Comparison of ENCODE assay signal across 8 cellular contexts in genomic region chr17:27319536-27320221, GRCh38. TPM values are rescaled to one million over a fixed set of nuclear protein-coding genes. Genes with fewer than 3 reads are reported as not detected.
DNase-seq lines count a peak whose midpoint lies in the region; ATAC-seq lines count a peak whose summit lies in the region.

No MANE protein-coding gene starts in this region.

- no peak overlapping the region for H3K9ac ChIP-seq in rectal smooth muscle tissue (ENCODE audit: low read length)

- no peak overlapping the region for H3K4me3 ChIP-seq in rectal smooth muscle tissue (ENCODE audit: low read length)

- no peaks in the 10 kb centered on the region for H3K4me1 Mint-ChIP-seq in activated T-helper 1 cell treated with anti-CD3 and anti-CD28 coated beads, Interleukin-12 subunit alpha, Interleukin-12 subunit beta, Interleukin-2, Interleukin-4 antibody, amounts not matched to agents 30 ng/mL and 10 ng/mL and 1 ng/mL, durations not matched to agents 14 hours and 24 hours and 36 hours (ENCODE audit: low read depth)

- intact Hi-C loops in head of caudate nucleus (cut with DNase I): no loop called here
- intact Hi-C loops in activated T-helper 1 cell treated with anti-CD3 and anti-CD28 coated beads, Interleukin-12 subunit alpha, Interleukin-12 subunit beta, Interleukin-2, Interleukin-4 antibody, amounts not matched to agents 30 ng/mL and 10 ng/mL and 1 ng/mL, durations not matched to agents 14 hours and 24 hours and 36 hours (cut with micrococcal nuclease): no loop called here

- H3K36me3 ChIP-seq in rectal smooth muscle tissue (ENCODE audit: control insufficient read depth, insufficient read depth, low read length): peaks cover 4% of the 10 kb centered on the region

- no peak overlapping the region for H3K4me3 Mint-ChIP-seq in activated T-helper 1 cell treated with anti-CD3 and anti-CD28 coated beads, Interleukin-12 subunit alpha, Interleukin-12 subunit beta, Interleukin-2, Interleukin-4 antibody, amounts not matched to agents 30 ng/mL and 10 ng/mL and 1 ng/mL, durations not matched to agents 14 hours and 24 hours and 36 hours

- ATAC-seq in HG03095 (IDR thresholded peaks at IDR 0.05; ENCODE audit: unreplicated experiment): no peak

- peaks cover 35% of the 10 kb centered on the region for H3K4me1 ChIP-seq in rectal smooth muscle tissue (ENCODE audit: control insufficient read depth, insufficient read depth, low read length)

- H3K36me3 Mint-ChIP-seq in activated T-helper 1 cell treated with anti-CD3 and anti-CD28 coated beads, Interleukin-12 subunit alpha, Interleukin-12 subunit beta, Interleukin-2, Interleukin-4 antibody, amounts not matched to agents 30 ng/mL and 10 ng/mL and 1 ng/mL, durations not matched to agents 14 hours and 24 hours and 36 hours (ENCODE audit: low read depth): peaks cover 28% of the 10 kb centered on the region

- H3K27ac Mint-ChIP-seq in activated T-helper 1 cell treated with anti-CD3 and anti-CD28 coated beads, Interleukin-12 subunit alpha, Interleukin-12 subunit beta, Interleukin-2, Interleukin-4 antibody, amounts not matched to agents 30 ng/mL and 10 ng/mL and 1 ng/mL, durations not matched to agents 14 hours and 24 hours and 36 hours: no peak overlapping the region

- peak overlapping the region; percentile 84 for H3K27ac ChIP-seq in rectal smooth muscle tissue (ENCODE audit: low read depth, low read length)

- H3K27me3 ChIP-seq in rectal smooth muscle tissue (ENCODE audit: control insufficient read depth, insufficient read depth, low read length): no peaks in the 10 kb centered on the region

- H3K27me3 Mint-ChIP-seq in activated T-helper 1 cell treated with anti-CD3 and anti-CD28 coated beads, Interleukin-12 subunit alpha, Interleukin-12 subunit beta, Interleukin-2, Interleukin-4 antibody, amounts not matched to agents 30 ng/mL and 10 ng/mL and 1 ng/mL, durations not matched to agents 14 hours and 24 hours and 36 hours (ENCODE audit: insufficient read depth): no peaks in the 10 kb centered on the region

- peak; percentile 34 for DNase-seq in EH (ENCODE audit: low read depth)
- peak; percentile 46 for DNase-seq in RPMI7951 (ENCODE audit: low read depth)
- DNase-seq in head of caudate nucleus: peak in 41 of 42 donors; percentile 30 to 87 (median 67)
- DNase-seq in activated T-helper 1 cell treated with anti-CD3 and anti-CD28 coated beads, Interleukin-12 subunit alpha, Interleukin-12 subunit beta, Interleukin-2, Interleukin-4 antibody, amounts not matched to agents 30 ng/mL and 10 ng/mL and 1 ng/mL, durations not matched to agents 14 hours and 24 hours and 36 hours (ENCODE audit: low spot score): no peak
- DNase-seq in activated CD4-positive, alpha-beta T cell treated with anti-CD3 and anti-CD28 coated beads for 4 hours: no peak
- DNase-seq in activated gamma-delta T cell treated with Interleukin-2 at 50 U/mL for 16 hours: no peak

- H3K9me3 Mint-ChIP-seq in activated T-helper 1 cell treated with anti-CD3 and anti-CD28 coated beads, Interleukin-12 subunit alpha, Interleukin-12 subunit beta, Interleukin-2, Interleukin-4 antibody, amounts not matched to agents 30 ng/mL and 10 ng/mL and 1 ng/mL, durations not matched to agents 14 hours and 24 hours and 36 hours: no peaks in the 10 kb centered on the region

RNA-seq across cellular contexts. Expression of gene WSB1, which starts 25.8 kb away (rescaled TPM):
- total RNA-seq in RPMI7951 (2014; rRNA removed; shearing (Covaris generic)): 55.2 and 106 TPM in 2 replicates
- 90.3 and 102 TPM in 2 replicates for total RNA-seq in activated T-helper 1 cell treated with anti-CD3 and anti-CD28 coated beads, Interleukin-12 subunit alpha, Interleukin-12 subunit beta, Interleukin-2, Interleukin-4 antibody, amounts not matched to agents 30 ng/mL and 10 ng/mL and 1 ng/mL, durations not matched to agents 14 hours and 24 hours and 36 hours

Comparison
In these comparisons a context has a peak if more than half of its experiments do, and no peak if none do; other contexts are left out.
1. DNase-seq: peak in EH (single experiment), RPMI7951 (single experiment) and head of caudate nucleus (41 of 42); none in activated T-helper 1 cell treated with anti-CD3 and anti-CD28 coated beads, Interleukin-12 subunit alpha, Interleukin-12 subunit beta, Interleukin-2, Interleukin-4 antibody, amounts not matched to agents 30 ng/mL and 10 ng/mL and 1 ng/mL, durations not matched to agents 14 hours and 24 hours and 36 hours (single experiment), activated CD4-positive, alpha-beta T cell treated with anti-CD3 and anti-CD28 coated beads for 4 hours (0 of 2) and activated gamma-delta T cell treated with Interleukin-2 at 50 U/mL for 16 hours (single experiment).